ENCODE assay signal across 16 cellular contexts in genomic region chr12:24127919-24128721, GRCh38.
DNase-seq lines count a peak whose midpoint lies in the region; ATAC-seq and TF ChIP-seq lines count a peak whose summit lies in the region.
"Had no signal": no experiment of that assay in that cellular context is flagged by ENCODE, and none has a peak within 500 bp of the region (broad histone marks: within the 10 kb centered on the region; RNA-seq: fewer than 3 reads in every experiment).

No MANE protein-coding gene starts in this region.

- no peaks in the 10 kb centered on the region for H3K36me3 ChIP-seq in gastrocnemius medialis
- H3K36me3 ChIP-seq: BLaER1 had no signal

- H3K27ac ChIP-seq in gastrocnemius medialis, result no peak overlapping the region
- H3K27ac ChIP-seq: BLaER1, foreskin keratinocyte had no signal

- TF ChIP-seq POLR2A in gastrocnemius medialis (IDR thresholded peaks at IDR 0.05), result no peak

- ATAC-seq in GM18502 (IDR thresholded peaks at IDR 0.05; ENCODE audit: poor library complexity, unreplicated experiment) (peak; percentile 95), GM19463 (IDR thresholded peaks at IDR 0.05; ENCODE audit: unreplicated experiment) (peak; percentile 94), HG02884 (IDR thresholded peaks at IDR 0.05; ENCODE audit: unreplicated experiment) (peak; percentile 93), HG03571 (IDR thresholded peaks at IDR 0.05; ENCODE audit: unreplicated experiment) (peak; percentile 96), Right ventricle myocardium superior (ENCODE audit: poor library complexity) (no peak), gastrocnemius medialis (no peak)
- ATAC-seq: activated CD4-positive, CD25-positive, alpha-beta regulatory T cell treated with anti-CD3 and anti-CD28 coated beads, Interleukin-2, amount 50 U/mL, for 24 hours; foreskin keratinocyte; left colon; Right ventricle myocardium inferior had no signal

- no peak for DNase-seq in T-helper 1 cell
- no peak for DNase-seq in amygdala (lab: John Stamatoyannopoulos, UW)
- no peak for DNase-seq in Right ventricle myocardium superior
- DNase-seq in gastrocnemius medialis, result no peak
- DNase-seq: activated gamma-delta T cell; foreskin keratinocyte; left colon; stimulated activated CD4-positive, alpha-beta T cell treated with anti-CD3 and anti-CD28 coated beads, Interleukin-4, amount 100 ng/mL, for 4 hours; substantia nigra had no signal

- H3K4me1 ChIP-seq in gastrocnemius medialis, result no peaks in the 10 kb centered on the region
- H3K4me1 ChIP-seq: BLaER1, foreskin keratinocyte had no signal

- TF ChIP-seq CTCF in gastrocnemius medialis (IDR thresholded peaks at IDR 0.05 in 4 of 5, conservative IDR thresholded peaks at IDR 0.05 in 1 of 5), result no peak

- in situ Hi-C loops in gastrocnemius medialis (cut with MboI; ENCODE audit: low sequenced_read_pairs in 4 of 4), result no loop called here

- intact Hi-C loops in Right ventricle myocardium superior (cut with DNase I) (no loop called here), gastrocnemius medialis (cut with DNase I; ENCODE audit: low total_unique reads) (no loop called here)

- H3K9me3 ChIP-seq in gastrocnemius medialis, result no peaks in the 10 kb centered on the region
- H3K9me3 ChIP-seq: BLaER1 had no signal

- no peak overlapping the region for H3K4me3 ChIP-seq in gastrocnemius medialis
- H3K4me3 ChIP-seq: BLaER1 had no signal

- no peaks in the 10 kb centered on the region for H3K27me3 ChIP-seq in gastrocnemius medialis
- H3K27me3 ChIP-seq: foreskin keratinocyte had no signal

Comparison
In these comparisons a context has a peak if more than half of its experiments do, and no peak if none do; other contexts are left out.
1. ATAC-seq: peak in GM18502 (single experiment), GM19463 (single experiment), HG02884 (single experiment) and HG03571 (single experiment); none in Right ventricle myocardium superior (single experiment) and gastrocnemius medialis (0 of 2).